Comparison of ENCODE assay signal across 10 cellular contexts in genomic region chr3:99747915-99748314, GRCh38.
DNase-seq lines count a peak whose midpoint lies in the region; ATAC-seq, FAIRE-seq and TF ChIP-seq lines count a peak whose summit lies in the region.
"Had no signal": no experiment of that assay in that cellular context is flagged by ENCODE, and none has a peak within 500 bp of the region (broad histone marks: within the 10 kb centered on the region; RNA-seq: fewer than 3 reads in every experiment).

No MANE protein-coding gene starts in this region.

- H3K36me3 Mint-ChIP-seq in neural crest cell (ENCODE audit: low read depth), result no peaks in the 10 kb centered on the region

- H2AFZ ChIP-seq in Loucy (ENCODE audit: low read length), result no peak overlapping the region; the same call in 1 of the 2 replicates

- H3K27me3 ChIP-seq in Loucy (ENCODE audit: insufficient read depth, low read length, poor library complexity, severe bottlenecking), result no peaks in the 10 kb centered on the region
- no peaks in the 10 kb centered on the region for H3K27me3 ChIP-seq in vagina

- no peaks in the 10 kb centered on the region for H3K9me2 ChIP-seq in Loucy (replicated peaks; ENCODE audit: low read depth, low read length)

- ATAC-seq in activated CD4-positive, CD25-positive, alpha-beta regulatory T cell treated with anti-CD3 and anti-CD28 coated beads, Interleukin-2, amount 50 U/mL, for 24 hours, result no peak
- ATAC-seq in HG02938 (IDR thresholded peaks at IDR 0.05; ENCODE audit: unreplicated experiment), result no peak

- H3F3A ChIP-seq in Loucy (ENCODE audit: low read depth), result no peaks in the 10 kb centered on the region

- H3K4me3 Mint-ChIP-seq in neural crest cell, result no peak overlapping the region

- TF ChIP-seq CTCF in D721Med (IDR thresholded peaks at IDR 0.05; ENCODE audit: insufficient read depth, missing control alignments) (peak; percentile 49), Loucy (conservative IDR thresholded peaks at IDR 0.05; ENCODE audit: low read length) (peak; percentile 27), choroid plexus epithelial cell (conservative IDR thresholded peaks at IDR 0.05; ENCODE audit: low read depth, low read length) (peak; percentile 59), neural crest cell (conservative IDR thresholded peaks at IDR 0.05) (peak; percentile 21), vagina (IDR thresholded peaks at IDR 0.05) (peak in 1 of 3 experiments; percentile 2)

- H3K9me3 ChIP-seq in Loucy (ENCODE audit: insufficient read depth, low read depth, low read length) (no peaks in the 10 kb centered on the region), vagina (no peaks in the 10 kb centered on the region)

- no peak overlapping the region for H3K27ac Mint-ChIP-seq in neural crest cell (ENCODE audit: unreplicated experiment)
- H3K27ac Mint-ChIP-seq: activated T-helper 2 cell treated with anti-CD3 and anti-CD28 coated beads, Interferon-gamma antibody, Interleukin-2, Interleukin-4, amounts not matched to agents 10 μg/mL and 5 μg/mL and 100 μg/mL, durations not matched to agents 14 hours and 24 hours and 36 hours had no signal

- H3K4me2 ChIP-seq in Loucy (ENCODE audit: low read depth, low read length, poor library complexity, severe bottlenecking), result no peak overlapping the region

- H3K27me3 Mint-ChIP-seq in neural crest cell (ENCODE audit: low read depth), result no peaks in the 10 kb centered on the region

- no peak for TF ChIP-seq POLR2A in vagina (IDR thresholded peaks at IDR 0.05)

- no peak overlapping the region for H3K27ac ChIP-seq in vagina

- H3K36me3 ChIP-seq in Loucy (ENCODE audit: insufficient read depth, low read length) (no peaks in the 10 kb centered on the region), vagina (no peaks in the 10 kb centered on the region)

- no peak overlapping the region for H3K4me3 ChIP-seq in Loucy (ENCODE audit: low read length, poor library complexity, severe bottlenecking)
- H3K4me3 ChIP-seq in choroid plexus epithelial cell (ENCODE audit: low read depth, low read length), result no peak overlapping the region
- no peak overlapping the region for H3K4me3 ChIP-seq in vagina

- no peaks in the 10 kb centered on the region for H4K20me1 ChIP-seq in Loucy (ENCODE audit: insufficient read depth, low read length, poor library complexity, severe bottlenecking)

- no peaks in the 10 kb centered on the region for H3K4me1 Mint-ChIP-seq in neural crest cell

- H3K9ac ChIP-seq in Loucy (ENCODE audit: low read depth, low read length, poor library complexity, severe bottlenecking), result no peak overlapping the region

- intact Hi-C loops in vagina (cut with DNase I), result no loop called here

- no peaks in the 10 kb centered on the region for H3K79me2 ChIP-seq in Loucy (ENCODE audit: insufficient read depth, low read length)

- no peak for FAIRE-seq in D721Med (lab: Jason Lieb, UNC)

- DNase-seq in D721Med (ENCODE audit: insufficient read length, low spot score) (no peak), choroid plexus epithelial cell (ENCODE audit: low read depth) (peak; percentile 63), neural crest cell (ENCODE audit: low read depth, low spot score) (no peak), amygdala (lab: John Stamatoyannopoulos, UW) (no peak), vagina (ENCODE audit: extremely low spot score in 2 of 2) (no peak)
- DNase-seq: stimulated activated CD4-positive, alpha-beta T cell treated with anti-CD3 and anti-CD28 coated beads, Interleukin-2, amount 100 ng/mL, for 48 hours had no signal

- H3K4me1 ChIP-seq in Loucy (ENCODE audit: insufficient read depth, low read length, poor library complexity, severe bottlenecking), result no peaks in the 10 kb centered on the region
- H3K4me1 ChIP-seq in vagina, result no peaks in the 10 kb centered on the region

- H3K9me3 Mint-ChIP-seq in neural crest cell, result peaks cover 3% of the 10 kb centered on the region
- H3K9me3 Mint-ChIP-seq: activated T-helper 2 cell treated with anti-CD3 and anti-CD28 coated beads, Interferon-gamma antibody, Interleukin-2, Interleukin-4, amounts not matched to agents 10 μg/mL and 5 μg/mL and 100 μg/mL, durations not matched to agents 14 hours and 24 hours and 36 hours had no signal
